12 cellular contexts compared by ENCODE assay signal in the genomic region with DNA sequence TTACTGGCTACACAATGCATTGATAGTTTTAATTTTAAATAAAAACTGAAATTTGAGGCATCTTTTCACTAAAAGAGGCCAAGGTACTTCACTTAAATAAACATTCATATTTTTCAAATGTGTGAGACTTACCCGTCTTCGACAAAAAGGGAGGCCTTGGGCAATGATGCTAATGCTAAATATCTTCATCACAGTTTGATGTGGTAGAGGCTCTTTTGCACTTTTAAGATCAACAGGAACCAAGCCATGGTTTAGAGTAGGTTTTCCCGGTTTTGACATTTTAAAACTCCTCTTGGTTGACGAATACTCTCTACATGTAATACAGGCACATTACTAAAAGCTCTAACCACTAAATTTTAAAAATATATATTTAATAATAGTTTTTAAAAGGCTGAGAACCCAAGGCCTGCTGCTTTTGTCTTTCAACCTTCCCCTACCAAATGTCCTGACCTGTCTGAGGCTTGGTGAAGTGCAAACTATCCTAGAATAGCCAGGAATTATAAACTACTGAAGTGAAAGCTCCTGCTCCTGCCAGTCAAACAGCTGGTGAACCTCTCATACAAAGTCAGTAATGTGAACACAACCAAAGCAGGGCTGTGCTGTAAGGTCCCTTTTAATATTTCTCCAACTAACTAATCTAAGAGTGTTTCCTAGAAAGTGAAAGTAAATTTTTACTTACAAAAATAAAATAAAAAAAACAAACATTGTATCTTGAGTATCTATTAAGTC.
DNase-seq lines count a peak whose midpoint lies in the region; TF ChIP-seq lines count a peak whose summit lies in the region.
"Had no signal": no experiment of that assay in that cellular context is flagged by ENCODE, and none has a peak within 500 bp of the region (broad histone marks: within the 10 kb centered on the region; RNA-seq: fewer than 3 reads in every experiment).

No MANE protein-coding gene starts in this region.

- H3K9me3 ChIP-seq in KOPT-K1 (ENCODE audit: insufficient read depth, low read length, poor library complexity, severe bottlenecking) (no peaks in the 10 kb centered on the region), fibroblast of lung (ENCODE audit: control insufficient read depth, insufficient read depth, low read depth, low read length) (no peaks in the 10 kb centered on the region), skeletal muscle tissue (ENCODE audit: control insufficient read depth in 3 of 3, low read length in 3 of 3) (no peaks in the 10 kb centered on the region)
- H3K9me3 ChIP-seq: HAP-1, SJSA1 had no signal

- H3K4me3 ChIP-seq in fibroblast of lung (replicated peaks in 1 of 4; ENCODE audit: control extremely low read depth in 1 of 4, insufficient read depth in 1 of 4, low read depth in 3 of 4, low read length in 4 of 4) = peak overlapping the region; percentile 27 to 47 (median 31)
- H3K4me3 ChIP-seq in skeletal muscle tissue (ENCODE audit: low read length in 3 of 3) = peak overlapping the region; percentile 59 to 82 (median 64)
- H3K4me3 ChIP-seq: HAP-1, SJSA1 had no signal

- H3K4me2 ChIP-seq in fibroblast of lung (ENCODE audit: extremely low read depth, insufficient read depth, low read length) = peak overlapping the region; percentile 89

- no peaks in the 10 kb centered on the region for H3K36me3 ChIP-seq in KOPT-K1 (ENCODE audit: insufficient read depth, low read length)
- no peaks in the 10 kb centered on the region for H3K36me3 ChIP-seq in fibroblast of lung (ENCODE audit: control insufficient read depth, insufficient read depth, low read length)
- no peaks in the 10 kb centered on the region for H3K36me3 ChIP-seq in skeletal muscle tissue (ENCODE audit: control insufficient read depth in 3 of 3, insufficient read depth in 3 of 3, low read length in 3 of 3)
- H3K36me3 ChIP-seq: HAP-1, SJSA1 had no signal

- no peaks in the 10 kb centered on the region for H3K79me2 ChIP-seq in fibroblast of lung (ENCODE audit: control insufficient read depth, insufficient read depth, low read length)

- TF ChIP-seq CTCF in fibroblast of lung (conservative IDR thresholded peaks at IDR 0.05 in 1 of 2, IDR thresholded peaks at IDR 0.05 in 1 of 2; ENCODE audit: low read depth in 1 of 2, low read length in 2 of 2) = no peak

- H4K20me1 ChIP-seq in fibroblast of lung (ENCODE audit: control insufficient read depth, extremely low read depth, insufficient read depth, low read length) = no peaks in the 10 kb centered on the region

- H3K4me1 ChIP-seq in fibroblast of lung (ENCODE audit: control insufficient read depth, extremely low read depth, insufficient read depth, low read length) = no peaks in the 10 kb centered on the region
- H3K4me1 ChIP-seq in skeletal muscle tissue (ENCODE audit: control insufficient read depth in 3 of 3, insufficient read depth in 3 of 3, low read length in 3 of 3) = no peaks in the 10 kb centered on the region
- H3K4me1 ChIP-seq: SJSA1 had no signal

- H3K27ac ChIP-seq in KOPT-K1 (ENCODE audit: low read depth, low read length, poor library complexity, severe bottlenecking) (peak overlapping the region; percentile 49), fibroblast of lung (ENCODE audit: insufficient read depth, low read length) (peak overlapping the region; percentile 41), skeletal muscle tissue (ENCODE audit: low read depth, low read length) (peak overlapping the region; percentile 82)
- H3K27ac ChIP-seq: SJSA1 had no signal

- peak overlapping the region; percentile 5 for H3K9ac ChIP-seq in fibroblast of lung (ENCODE audit: insufficient read depth, low read length)
- peak overlapping the region; percentile 81 to 98 (median 90) for H3K9ac ChIP-seq in skeletal muscle tissue (ENCODE audit: low read depth in 1 of 3, low read length in 3 of 3)

- H3K27me3 ChIP-seq in fibroblast of lung (ENCODE audit: control insufficient read depth, insufficient read depth, low read length) = no peaks in the 10 kb centered on the region
- H3K27me3 ChIP-seq in skeletal muscle tissue (ENCODE audit: control insufficient read depth in 3 of 3, insufficient read depth in 3 of 3, low read length in 3 of 3) = no peaks in the 10 kb centered on the region
- H3K27me3 ChIP-seq: SJSA1 had no signal

- DNase-seq in NCI-H1417 (lab: John Stamatoyannopoulos, UW) (peak in 2 of 3 experiments; percentile 1 to 34), NCI-H1417 treated with DMSO at 0.1 percent for 48 hours (lab: John Stamatoyannopoulos, UW) (no peak), fibroblast of lung (ENCODE audit: low read depth in 2 of 2) (peak in 1 of 2 donors; percentile 63), NOMO-1 treated with DMSO at 0.1 percent for 48 hours (lab: John Stamatoyannopoulos, UW; ENCODE audit: unreplicated experiment) (no peak), dedifferentiated amniotic fluid mesenchymal stem cell (ENCODE audit: extremely low spot score) (no peak), NCI-H1694 (lab: John Stamatoyannopoulos, UW) (no peak)
- DNase-seq: 8988T, endodermal cell had no signal

- no peak overlapping the region for H2AFZ ChIP-seq in fibroblast of lung (ENCODE audit: low read length)

Comparison
In these comparisons a context has a peak if more than half of its experiments do, and no peak if none do; other contexts are left out.
1. DNase-seq: peak in NCI-H1417 (2 of 3); none in NCI-H1417 treated with DMSO at 0.1 percent for 48 hours (single experiment), NOMO-1 treated with DMSO at 0.1 percent for 48 hours (single experiment), dedifferentiated amniotic fluid mesenchymal stem cell (single experiment) and NCI-H1694 (single experiment).
2. Peak in every context shown above with its lines, with median percentiles within 50 percentile points of each other: H3K27ac ChIP-seq.